ENCODE assay signal across 33 cellular contexts in genomic region chrX:119624951-119625668, GRCh38. TPM values are rescaled to one million over a fixed set of nuclear protein-coding genes. Genes with fewer than 3 reads are reported as not detected.
DNase-seq lines count a peak whose midpoint lies in the region; ATAC-seq, FAIRE-seq and TF ChIP-seq lines count a peak whose summit lies in the region.
"Had no signal": no experiment of that assay in that cellular context is flagged by ENCODE, and none has a peak within 500 bp of the region (broad histone marks: within the 10 kb centered on the region; RNA-seq: fewer than 3 reads in every experiment).

No MANE protein-coding gene starts in this region.

- FAIRE-seq in GM12878 (lab: Jason Lieb, UNC): no peak
- FAIRE-seq: A549, endometrium, H1, keratinocyte had no signal

- WGBS in GM12878 (ENCODE audit: insufficient coverage, insufficient replicate concordance, low lambda C conversion rate, missing lambda C conversion rate): 91% methylated on average over 10 of the region's 10 CpGs

- no peak for TF ChIP-seq RAD21 in GM12878 (IDR thresholded peaks at IDR 0.05; ENCODE audit: insufficient read depth, low read depth, low read length)

- H3K27me3 ChIP-seq in HL-60 (ENCODE audit: insufficient read depth, poor library complexity, severe bottlenecking) (no peaks in the 10 kb centered on the region), GM12878 (replicated peaks in 1 of 2; ENCODE audit: control insufficient read depth in 2 of 2, insufficient read depth in 2 of 2, low read length in 1 of 2) (no peaks in the 10 kb centered on the region), lower lobe of right lung (ENCODE audit: low read depth) (no peaks in the 10 kb centered on the region)
- H3K27me3 ChIP-seq: esophagus muscularis mucosa had no signal

- SMC1A ChIA-PET in GM12878 (lab: Charles Lee; ENCODE audit: uncharacterized antibody, unreplicated experiment): interaction anchor here (0.8 to 10.6 kb wide), 15 partner anchors 9 to 128 kb away, joined by 3 to 166 read pairs (median 4); no protein-coding TSS in a partner anchor

- H3K36me3 ChIP-seq in GM12878 (ENCODE audit: control insufficient read depth in 2 of 2, insufficient read depth in 2 of 2, low read length in 1 of 2) (peaks cover 3 to 7% of the 10 kb centered on the region in 2 experiments; a peak in 3 of 4 replicates), lower lobe of right lung (no peaks in the 10 kb centered on the region)

- no peak overlapping the region for H2AFZ ChIP-seq in GM12878 (ENCODE audit: control insufficient read depth, low read depth, low read length)
- H2AFZ ChIP-seq: PC-9 had no signal

- no peak for DNase-seq in activated CD8-positive, alpha-beta memory T cell treated with anti-CD3 and anti-CD28 coated beads, Interleukin-2, amount 10 ng/mL, durations not matched to agents 7 days and 5 days
- DNase-seq in activated CD8-positive, alpha-beta memory T cell treated with anti-CD3 and anti-CD28 coated beads for 24 hours: no peak
- DNase-seq in HL-60 (ENCODE audit: low read depth in 1 of 2, low spot score in 1 of 2): no peak
- DNase-seq in GM12878 (ENCODE audit: low read depth, low spot score): no peak
- DNase-seq in progenitor cell of endocrine pancreas (ENCODE audit: low spot score, unreplicated experiment): no peak
- no peak for DNase-seq in lower lobe of right lung
- no peak for DNase-seq in effector CD4-positive, alpha-beta T cell
- DNase-seq: activated gamma-delta T cell; amniotic stem cell; cerebellar nuclear complex; EL; foreskin fibroblast; head of caudate nucleus; HFFc6; left ventricle myocardium superior; NCI-H1105; NCI-H2029; NCI-H526 treated with DMSO at 0.1 percent for 48 hours; PC-9; stimulated activated CD4-positive, alpha-beta T cell treated with anti-CD3 and anti-CD28 coated beads, Interleukin-4, amount 100 ng/mL, for 24 hours had no signal

- H3K9me3 Mint-ChIP-seq in activated CD8-positive, alpha-beta memory T cell treated with anti-CD3 and anti-CD28 coated beads, Interleukin-2, amount 10 ng/mL, durations not matched to agents 7 days and 5 days (ENCODE audit: low read depth): no peaks in the 10 kb centered on the region
- peaks cover 7% of the 10 kb centered on the region for H3K9me3 Mint-ChIP-seq in progenitor cell of endocrine pancreas (ENCODE audit: low read depth)
- H3K9me3 Mint-ChIP-seq: HFFc6; IgD-negative memory B cell; T-helper 1 cell treated with Interleukin-12 subunit alpha and Interleukin-12 subunit beta and Interleukin-4 antibody, amounts not matched to agents 30 μg/mL and 1 μg/mL, for 36 hours; type B pancreatic cell had no signal

- POLR2A ChIA-PET in GM12878 (lab: Charles Lee): interaction anchor here (0.7 to 1.3 kb wide), 4 partner anchors 9 to 59 kb away, joined by 3 to 7 read pairs (median 4); no protein-coding TSS in a partner anchor

- H3K79me2 ChIP-seq in GM12878 (ENCODE audit: control insufficient read depth, insufficient read depth, low read length): no peaks in the 10 kb centered on the region; the same call in 1 of the 2 replicates

- H4K20me1 ChIP-seq in GM12878 (ENCODE audit: control insufficient read depth, insufficient read depth): no peaks in the 10 kb centered on the region

- no peaks in the 10 kb centered on the region for H3K4me1 Mint-ChIP-seq in activated CD8-positive, alpha-beta memory T cell treated with anti-CD3 and anti-CD28 coated beads, Interleukin-2, amount 10 ng/mL, durations not matched to agents 7 days and 5 days
- no peaks in the 10 kb centered on the region for H3K4me1 Mint-ChIP-seq in progenitor cell of endocrine pancreas (ENCODE audit: low read depth)
- H3K4me1 Mint-ChIP-seq: brain had no signal

- CTCF ChIA-PET in activated CD8-positive, alpha-beta memory T cell treated with anti-CD3 and anti-CD28 coated beads, Interleukin-2, amount 10 ng/mL, durations not matched to agents 7 days and 5 days (lab: Charles Lee): interaction anchor here (1.0 to 1.1 kb wide), 2 partner anchors 15 to 103 kb away, joined by 3 read pairs; no protein-coding TSS in a partner anchor
- CTCF ChIA-PET in GM12878 (lab: Yijun Ruan, JAX): interaction anchor here (1.5 to 3.6 kb wide), 3 partner anchors 10 to 104 kb away, joined by 5 to 16 read pairs (median 9); no protein-coding TSS in a partner anchor

- no peak overlapping the region for H3K4me3 Mint-ChIP-seq in activated CD8-positive, alpha-beta memory T cell treated with anti-CD3 and anti-CD28 coated beads, Interleukin-2, amount 10 ng/mL, durations not matched to agents 7 days and 5 days
- no peak overlapping the region for H3K4me3 Mint-ChIP-seq in progenitor cell of endocrine pancreas (ENCODE audit: low read depth)
- H3K4me3 Mint-ChIP-seq: brain; HFFc6; IgD-negative memory B cell; mesothelial cell of epicardium; T-helper 1 cell treated with Interleukin-12 subunit alpha and Interleukin-12 subunit beta and Interleukin-4 antibody, amounts not matched to agents 30 μg/mL and 1 μg/mL, for 36 hours; type B pancreatic cell had no signal

- peaks cover 25% of the 10 kb centered on the region for H3K36me3 Mint-ChIP-seq in activated CD8-positive, alpha-beta memory T cell treated with anti-CD3 and anti-CD28 coated beads, Interleukin-2, amount 10 ng/mL, durations not matched to agents 7 days and 5 days
- peaks cover 10% of the 10 kb centered on the region for H3K36me3 Mint-ChIP-seq in progenitor cell of endocrine pancreas (ENCODE audit: insufficient read depth)
- H3K36me3 Mint-ChIP-seq: type B pancreatic cell had no signal

- H3K27ac Mint-ChIP-seq in activated CD8-positive, alpha-beta memory T cell treated with anti-CD3 and anti-CD28 coated beads, Interleukin-2, amount 10 ng/mL, durations not matched to agents 7 days and 5 days: peak overlapping the region; percentile 25
- H3K27ac Mint-ChIP-seq in progenitor cell of endocrine pancreas: peak overlapping the region; percentile 14
- H3K27ac Mint-ChIP-seq: HFFc6; mesothelial cell of epicardium; T-helper 1 cell treated with Interleukin-12 subunit alpha and Interleukin-12 subunit beta and Interleukin-4 antibody, amounts not matched to agents 30 μg/mL and 1 μg/mL, for 36 hours; type B pancreatic cell had no signal

- ATAC-seq in activated CD8-positive, alpha-beta memory T cell treated with anti-CD3 and anti-CD28 coated beads, Interleukin-2, amount 10 ng/mL, durations not matched to agents 7 days and 5 days: no peak
- ATAC-seq in GM12878: no peak
- ATAC-seq in lower lobe of right lung: no peak
- ATAC-seq in HG03520 (IDR thresholded peaks at IDR 0.05; ENCODE audit: unreplicated experiment): no peak
- ATAC-seq: A549; activated CD4-positive, CD25-positive, alpha-beta regulatory T cell treated with anti-CD3 and anti-CD28 coated beads, Interleukin-2, amount 50 U/mL, for 24 hours; left ventricle myocardium superior had no signal

- H3K4me1 ChIP-seq in GM12878 (ENCODE audit: control insufficient read depth, insufficient read depth, low read length) (peaks cover 7% of the 10 kb centered on the region), lower lobe of right lung (peaks cover 5% of the 10 kb centered on the region)
- H3K4me1 ChIP-seq: A549 had no signal

- RAD21 ChIA-PET in GM12878 (lab: Charles Lee; ENCODE audit: unreplicated experiment): interaction anchor here (0.9 to 2.6 kb wide), 6 partner anchors 11 to 154 kb away, joined by 3 to 18 read pairs (median 4); no protein-coding TSS in a partner anchor

- no TSS peak for BruUV-seq in GM12878 (replicated peaks; lab: Mats Ljungman, UMichigan)

- no peak for TF ChIP-seq EP300 in GM12878 (IDR thresholded peaks at IDR 0.05; ENCODE audit: borderline replicate concordance in 1 of 2, control insufficient read depth in 1 of 2, low read depth in 2 of 2, low read length in 2 of 2)

- no peak for TF ChIP-seq CTCF in HL-60 (IDR thresholded peaks at IDR 0.05; ENCODE audit: insufficient read depth, low read length)
- TF ChIP-seq CTCF in GM12878 (IDR thresholded peaks at IDR 0.05 in 2 of 3, conservative IDR thresholded peaks at IDR 0.05 in 1 of 3; ENCODE audit: control insufficient read depth in 2 of 3, extremely low read depth in 1 of 3, insufficient read depth in 1 of 3, low read depth in 3 of 3, low read length in 3 of 3): no peak
- no peak for TF ChIP-seq CTCF in progenitor cell of endocrine pancreas (IDR thresholded peaks at IDR 0.05; ENCODE audit: unreplicated experiment)
- no peak for TF ChIP-seq CTCF in lower lobe of right lung (IDR thresholded peaks at IDR 0.05)

- intact Hi-C loops in GM12878 (cut with micrococcal nuclease; ENCODE audit: unreplicated experiment) (no loop called here), lower lobe of right lung (cut with DNase I) (no loop called here)

- H3K4me3 ChIP-seq in HL-60 (replicated peaks; ENCODE audit: insufficient read depth, low read length) (no peak overlapping the region), GM12878 (no peak overlapping the region), lower lobe of right lung (no peak overlapping the region)
- H3K4me3 ChIP-seq: A549, esophagus muscularis mucosa, PC-9, SK-N-MC had no signal

- in situ Hi-C loops in GM12878 (cut with MboI): loop anchor here (5.0 kb wide), 1 partner anchor 102 kb away; no protein-coding TSS in a partner anchor

- H3K9me3 ChIP-seq in GM12878 (replicated peaks; ENCODE audit: control insufficient read depth, insufficient read depth, low read length) (no peaks in the 10 kb centered on the region), lower lobe of right lung (no peaks in the 10 kb centered on the region)
- H3K9me3 ChIP-seq: A549, esophagus muscularis mucosa had no signal

- H3K27me3 Mint-ChIP-seq in activated CD8-positive, alpha-beta memory T cell treated with anti-CD3 and anti-CD28 coated beads, Interleukin-2, amount 10 ng/mL, durations not matched to agents 7 days and 5 days: no peaks in the 10 kb centered on the region
- H3K27me3 Mint-ChIP-seq in progenitor cell of endocrine pancreas: no peaks in the 10 kb centered on the region
- H3K27me3 Mint-ChIP-seq: brain, IgD-negative memory B cell, type B pancreatic cell had no signal

- no peak overlapping the region for H3K9ac ChIP-seq in GM12878 (ENCODE audit: control insufficient read depth, insufficient read depth, low read length)

- no peak for TF ChIP-seq POLR2A in GM12878 (IDR thresholded peaks at IDR 0.05; ENCODE audit: low read depth, low read length)

- peak overlapping the region; percentile 61 for H3K27ac ChIP-seq in HL-60 (replicated peaks)
- H3K27ac ChIP-seq in GM12878 (ENCODE audit: control insufficient read depth, insufficient read depth): no peak overlapping the region
- no peak overlapping the region for H3K27ac ChIP-seq in lower lobe of right lung
- H3K27ac ChIP-seq: A549, esophagus muscularis mucosa, PC-9, SK-N-MC had no signal

- no peak overlapping the region for H3K4me2 ChIP-seq in GM12878 (ENCODE audit: control insufficient read depth, insufficient read depth)
- H3K4me2 ChIP-seq: A549, PC-9 had no signal

RNA-seq across cellular contexts. Expression of gene NKRF, which starts 18.9 kb away (rescaled TPM):
- 10 to 100 TPM; 16.9 to 22.0 TPM for total RNA-seq in activated CD8-positive, alpha-beta memory T cell treated with anti-CD3 and anti-CD28 coated beads, Interleukin-2, amount 10 ng/mL, durations not matched to agents 7 days and 5 days
- 32.9 and 35.0 TPM in 2 replicates for total RNA-seq in GM12878 (2013; cell fraction: nucleolus; rRNA removed)
- total RNA-seq in GM12878 (2014; rRNA removed) (8.1 and 8.5 TPM in 2 replicates), GM12878 (2014; rRNA removed; fragmentation: Illumina TruSeq; extraction: Trizol) (15.7 and 16.6 TPM in 2 replicates), GM12878 (2021) (20.1 and 21.5 TPM in 2 replicates), progenitor cell of endocrine pancreas (11.7 and 12.5 TPM in 2 replicates), lower lobe of right lung (7.3 TPM)
- polyA plus RNA-seq in GM12878 (2011; ENCODE audit: low read depth): 8.7 TPM
- polyA plus RNA-seq in GM12878 (2011; rRNA removed) (14.4 and 19.6 TPM in 2 replicates), GM12878 (2014; fragmentation: Illumina TruSeq; extraction: Trizol) (20.3 and 25.3 TPM in 2 replicates), GM12878 (2014; fragmentation: Nextera tagmentation; extraction: Ambion mirVana) (1 to 10 TPM; 6.2 to 9.5 TPM), GM12878 (2014; rRNA removed) (9.9 and 10.7 TPM in 2 replicates), GM12878 (2016; fragmentation: Nextera tagmentation; extraction: Ambion mirVana) (1 to 10 TPM; 8.4 to 9.0 TPM)
- polyA plus RNA-seq in GM12878 (2011; cell fraction: cytosol; rRNA removed): 7.8 and 8.0 TPM in 2 replicates
- 12.2 and 14.9 TPM in 2 replicates for polyA plus RNA-seq in GM12878 (2011; cell fraction: nucleus; rRNA removed)
- polyA plus RNA-seq in GM12878 (2012): 9.4 and 12.6 TPM in 2 replicates
- 12.3 and 14.2 TPM in 2 replicates for polyA minus RNA-seq in GM12878 (2011; rRNA and poly(A)+ RNA removed)
- 8.2 and 9.4 TPM in 2 replicates for polyA minus RNA-seq in GM12878 (2011; cell fraction: cytosol; rRNA and poly(A)+ RNA removed)
- polyA minus RNA-seq in GM12878 (2011; cell fraction: nucleus; rRNA and poly(A)+ RNA removed): 5.9 and 10.3 TPM in 2 replicates

RNA-seq across cellular contexts. Expression of gene UBE2A, which starts 50.7 kb away (rescaled TPM):
- total RNA-seq in activated CD8-positive, alpha-beta memory T cell treated with anti-CD3 and anti-CD28 coated beads, Interleukin-2, amount 10 ng/mL, durations not matched to agents 7 days and 5 days: 10 to 100 TPM; 81.2 to 84.8 TPM
- 46.3 and 52.5 TPM in 2 replicates for total RNA-seq in GM12878 (2013; cell fraction: nucleolus; rRNA removed)
- total RNA-seq in GM12878 (2014; rRNA removed) (21.9 and 23.4 TPM in 2 replicates), GM12878 (2014; rRNA removed; fragmentation: Illumina TruSeq; extraction: Trizol) (42.8 and 43.5 TPM in 2 replicates), GM12878 (2021) (45.8 and 46.9 TPM in 2 replicates), progenitor cell of endocrine pancreas (49.4 and 55.0 TPM in 2 replicates), lower lobe of right lung (50.6 TPM)
- polyA plus RNA-seq in GM12878 (2011; ENCODE audit: low read depth): 27.8 TPM
- polyA plus RNA-seq in GM12878 (2011; rRNA removed) (49.8 and 66.3 TPM in 2 replicates), GM12878 (2014; fragmentation: Illumina TruSeq; extraction: Trizol) (91.1 and 120 TPM in 2 replicates), GM12878 (2014; fragmentation: Nextera tagmentation; extraction: Ambion mirVana) (10 to 100 TPM; 20.8 to 37.1 TPM), GM12878 (2014; rRNA removed) (90.8 and 97.2 TPM in 2 replicates), GM12878 (2016; fragmentation: Nextera tagmentation; extraction: Ambion mirVana) (100 to 1,000 TPM; 115 to 121 TPM)
- 34.9 and 37.1 TPM in 2 replicates for polyA plus RNA-seq in GM12878 (2011; cell fraction: cytosol; rRNA removed)
- polyA plus RNA-seq in GM12878 (2011; cell fraction: nucleus; rRNA removed): 29.6 and 33.9 TPM in 2 replicates
- 35.1 and 42.7 TPM in 2 replicates for polyA plus RNA-seq in GM12878 (2012)
- polyA minus RNA-seq in GM12878 (2011; rRNA and poly(A)+ RNA removed): 15.6 and 17.9 TPM in 2 replicates
- polyA minus RNA-seq in GM12878 (2011; cell fraction: cytosol; rRNA and poly(A)+ RNA removed): 23.9 and 26.9 TPM in 2 replicates
- polyA minus RNA-seq in GM12878 (2011; cell fraction: nucleus; rRNA and poly(A)+ RNA removed): 10.9 and 12.7 TPM in 2 replicates

RNA-seq across cellular contexts. Expression of gene STEEP1, which starts 59.9 kb away (rescaled TPM):
- 10 to 100 TPM; 18.5 to 21.4 TPM for total RNA-seq in activated CD8-positive, alpha-beta memory T cell treated with anti-CD3 and anti-CD28 coated beads, Interleukin-2, amount 10 ng/mL, durations not matched to agents 7 days and 5 days
- 17.8 and 22.3 TPM in 2 replicates for total RNA-seq in GM12878 (2013; cell fraction: nucleolus; rRNA removed)
- total RNA-seq in GM12878 (2014; rRNA removed) (39.2 and 46.4 TPM in 2 replicates), GM12878 (2014; rRNA removed; fragmentation: Illumina TruSeq; extraction: Trizol) (51.8 and 53.8 TPM in 2 replicates), GM12878 (2021) (24.7 and 24.8 TPM in 2 replicates), progenitor cell of endocrine pancreas (17.7 and 18.3 TPM in 2 replicates), lower lobe of right lung (20.1 TPM)
- polyA plus RNA-seq in GM12878 (2011; ENCODE audit: low read depth): 13.5 TPM
- polyA plus RNA-seq in GM12878 (2011; rRNA removed) (27.2 and 33.6 TPM in 2 replicates), GM12878 (2014; fragmentation: Illumina TruSeq; extraction: Trizol) (41.1 and 50.1 TPM in 2 replicates), GM12878 (2014; fragmentation: Nextera tagmentation; extraction: Ambion mirVana) (10 to 100 TPM; 15.1 to 17.8 TPM), GM12878 (2014; rRNA removed) (30.1 and 30.8 TPM in 2 replicates), GM12878 (2016; fragmentation: Nextera tagmentation; extraction: Ambion mirVana) (10 to 100 TPM; 18.5 to 21.7 TPM)
- 18.8 and 19.8 TPM in 2 replicates for polyA plus RNA-seq in GM12878 (2011; cell fraction: cytosol; rRNA removed)
- 11.3 and 15.2 TPM in 2 replicates for polyA plus RNA-seq in GM12878 (2011; cell fraction: nucleus; rRNA removed)
- 21.3 and 22.1 TPM in 2 replicates for polyA plus RNA-seq in GM12878 (2012)
- polyA minus RNA-seq in GM12878 (2011; rRNA and poly(A)+ RNA removed): 21.9 and 26.7 TPM in 2 replicates
- 10.8 and 12.8 TPM in 2 replicates for polyA minus RNA-seq in GM12878 (2011; cell fraction: cytosol; rRNA and poly(A)+ RNA removed)
- 6.0 and 10.4 TPM in 2 replicates for polyA minus RNA-seq in GM12878 (2011; cell fraction: nucleus; rRNA and poly(A)+ RNA removed)
